ENCODE assay signal across 8 cellular contexts in the genomic region with DNA sequence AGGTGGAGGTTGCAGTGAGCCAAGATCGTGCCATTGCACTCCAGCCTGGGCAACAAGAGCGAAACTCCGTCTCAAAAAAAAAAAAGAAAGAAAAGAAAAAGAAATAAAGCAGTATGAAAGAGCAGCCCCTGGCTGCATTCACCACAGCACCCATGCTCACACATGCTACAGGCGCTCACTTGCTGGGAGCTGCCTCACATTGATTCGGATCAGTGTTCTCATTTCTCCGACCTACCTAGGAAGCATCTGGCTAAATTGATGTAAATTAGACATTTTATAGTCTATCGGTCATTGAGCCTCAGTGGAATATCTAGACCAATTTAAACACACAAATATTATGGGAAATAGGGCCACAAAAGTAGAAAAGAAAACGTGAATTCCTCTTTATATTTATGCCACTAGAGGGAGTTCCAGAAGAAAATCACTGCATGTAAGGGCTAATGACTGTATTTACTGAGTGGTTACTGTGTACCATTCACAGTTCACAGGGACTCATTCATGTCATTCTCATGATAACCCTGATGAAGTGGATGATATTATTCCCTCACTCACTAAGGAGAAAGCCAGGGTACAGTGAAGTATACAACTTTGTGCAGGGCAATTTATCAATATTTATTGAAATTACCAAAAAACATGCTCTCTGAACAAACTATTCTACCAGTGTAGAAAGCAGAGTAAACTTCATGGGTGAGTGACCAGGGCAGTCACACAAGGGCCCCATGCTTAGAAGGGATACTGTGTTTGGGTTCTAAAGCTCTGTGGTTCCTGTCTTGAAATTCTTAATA. TPM values are rescaled to one million over a fixed set of nuclear protein-coding genes. Genes with fewer than 3 reads are reported as not detected.
DNase-seq lines count a peak whose midpoint lies in the region; ATAC-seq, FAIRE-seq and TF ChIP-seq lines count a peak whose summit lies in the region.

No MANE protein-coding gene starts in this region.

- no peak overlapping the region for H2BK120ac ChIP-seq in H1 (replicated peaks; ENCODE audit: low read depth, low read length)

- H3K9me3 ChIP-seq in AG04450 (ENCODE audit: control insufficient read depth, insufficient read depth, low read length) (no peaks in the 10 kb centered on the region), OCI-LY3 (ENCODE audit: insufficient read depth, low read length) (no peaks in the 10 kb centered on the region), H1 (ENCODE audit: insufficient read depth in 2 of 2, low read depth in 1 of 2, low read length in 1 of 2) (no peaks in the 10 kb centered on the region), psoas muscle (no peaks in the 10 kb centered on the region)

- no peak overlapping the region for H2BK12ac ChIP-seq in H1 (ENCODE audit: low read depth, low read length)

- H3K56ac ChIP-seq in H1 (replicated peaks; ENCODE audit: insufficient read length, low read depth, low read length): no peak overlapping the region

- DNase-seq in AG04450 (ENCODE audit: low read depth, low spot score) (no peak), GM12891 (ENCODE audit: insufficient read length, low spot score) (no peak), H1 (ENCODE audit: low read depth in 1 of 2, low spot score in 2 of 2) (no peak), psoas muscle (no peak), NCI-H1436 (lab: John Stamatoyannopoulos, UW) (no peak), GM19240 (ENCODE audit: insufficient read length, low spot score) (no peak)
- DNase-seq in activated CD4-positive, alpha-beta T cell treated with anti-CD3 and anti-CD28 coated beads, Interleukin-2, amount 50 U/mL, for 48 hours: no peak

- H3K23ac ChIP-seq in H1 (ENCODE audit: insufficient read length): no peak overlapping the region

- H3K79me1 ChIP-seq in H1 (ENCODE audit: low read depth, low read length): no peaks in the 10 kb centered on the region

- H3K18ac ChIP-seq in H1 (ENCODE audit: extremely low read depth, low read length): no peak overlapping the region

- CTCF ChIA-PET in AG04450 (lab: Charles Lee) (interaction anchor here (0.5 to 9.0 kb wide), 18 partner anchors 11 to 383 kb away, joined by 3 to 281 read pairs (median 6); a partner anchor contains a TSS), H1 (lab: Charles Lee; ENCODE audit: partially characterized antibody) (interaction anchor here (0.7 to 33.1 kb wide), 15 partner anchors 4 to 165 kb away, joined by 3 to 658 read pairs (median 8); a partner anchor contains a TSS)

- TF ChIP-seq EP300 in H1 (IDR thresholded peaks at IDR 0.05; ENCODE audit: borderline replicate concordance in 1 of 2, low read depth in 2 of 2, low read length in 2 of 2): no peak

- H3K4me3 ChIP-seq in AG04450 (ENCODE audit: low read depth, low read length): no peak overlapping the region
- no peak overlapping the region for H3K4me3 ChIP-seq in OCI-LY3 (ENCODE audit: low read length)
- H3K4me3 ChIP-seq in H1 (ENCODE audit: extremely low read depth in 1 of 4, insufficient read depth in 2 of 4, low read depth in 3 of 4, low read length in 4 of 4): no peak overlapping the region
- no peak overlapping the region for H3K4me3 ChIP-seq in psoas muscle

- H2BK15ac ChIP-seq in H1 (ENCODE audit: low read length): no peak overlapping the region

- ATAC-seq in psoas muscle: no peak

- H3K23me2 ChIP-seq in H1 (ENCODE audit: low read depth, low read length): no peaks in the 10 kb centered on the region

- H4K20me1 ChIP-seq in OCI-LY3 (ENCODE audit: insufficient read depth, low read length): no peaks in the 10 kb centered on the region
- H4K20me1 ChIP-seq in H1 (replicated peaks in 1 of 2; ENCODE audit: control insufficient read depth in 1 of 2, insufficient read depth in 2 of 2, low read length in 2 of 2): no peaks in the 10 kb centered on the region

- no peak overlapping the region for H3K4me2 ChIP-seq in OCI-LY3 (ENCODE audit: low read length)
- no peak overlapping the region for H3K4me2 ChIP-seq in H1 (ENCODE audit: insufficient read depth in 1 of 2, low read depth in 2 of 2, low read length in 2 of 2)

- H4K8ac ChIP-seq in H1 (ENCODE audit: extremely low read depth, insufficient read depth, low read length): no peak overlapping the region

- TF ChIP-seq CTCF in AG04450 (IDR thresholded peaks at IDR 0.05; ENCODE audit: low read depth, low read length) (peak; percentile 76), OCI-LY3 (IDR thresholded peaks at IDR 0.05; ENCODE audit: low read depth, low read length) (peak; percentile 54), H1 (IDR thresholded peaks at IDR 0.05; ENCODE audit: control extremely low read depth in 1 of 3, insufficient read depth in 1 of 3, low read depth in 1 of 3, low read length in 3 of 3) (peak in 2 of 3 experiments; percentile 39 to 57; a peak in 2 of 4 replicates), psoas muscle (IDR thresholded peaks at IDR 0.05) (peak; percentile 53)

- no peak overlapping the region for H3K4ac ChIP-seq in H1 (replicated peaks; ENCODE audit: insufficient read length, low read depth, low read length)

- peak; percentile 3 to 28; a peak in 2 of 4 replicates for TF ChIP-seq RAD21 in H1 (IDR thresholded peaks at IDR 0.05 in 1 of 2, conservative IDR thresholded peaks at IDR 0.05 in 1 of 2; ENCODE audit: low read depth in 2 of 2, low read length in 2 of 2)

- H3K36me3 ChIP-seq in OCI-LY3 (replicated peaks; ENCODE audit: low read depth, low read length) (no peaks in the 10 kb centered on the region), H1 (ENCODE audit: control insufficient read depth in 2 of 4, insufficient read depth in 4 of 4, low read length in 3 of 4) (no peaks in the 10 kb centered on the region), psoas muscle (ENCODE audit: insufficient read depth in 1 of 2, low read depth in 1 of 2) (no peaks in the 10 kb centered on the region)

- no peak overlapping the region for H3K14ac ChIP-seq in H1 (ENCODE audit: insufficient read length)

- no peaks in the 10 kb centered on the region for H3K79me2 ChIP-seq in OCI-LY3 (ENCODE audit: low read length)
- H3K79me2 ChIP-seq in H1 (ENCODE audit: control insufficient read depth in 1 of 2, insufficient read depth in 2 of 2, low read length in 2 of 2): no peaks in the 10 kb centered on the region

- POLR2A ChIA-PET in AG04450 (lab: Yijun Ruan, JAX) (no interaction called here), H1 (lab: Charles Lee; ENCODE audit: partially characterized antibody) (interaction anchor here (0.9 to 7.7 kb wide), 3 partner anchors 12 to 27 kb away, joined by 3 to 78 read pairs (median 14); a partner anchor contains a TSS)

- 60% methylated on average over 6 of the region's 8 CpGs; no CpG with 5 or more reads in 1 of the 2 experiments for WGBS in H1 (ENCODE audit: extremely low coverage in 1 of 2, insufficient coverage in 1 of 2, insufficient read length in 1 of 2, insufficient replicate concordance in 2 of 2, low coverage in 1 of 2, low lambda C conversion rate in 2 of 2, missing lambda C conversion rate in 1 of 2), 2 experiments
- 74 to 76% (median 76%) methylated on average over 8 of the region's 8 CpGs for WGBS in psoas muscle, 3 donors

- peaks cover 9% of the 10 kb centered on the region for H3K4me1 ChIP-seq in OCI-LY3 (ENCODE audit: low read length)
- peaks cover 3 to 21% (median 11%) of the 10 kb centered on the region in 4 experiments; a peak in 6 of 7 replicates for H3K4me1 ChIP-seq in H1 (replicated peaks in 1 of 4; ENCODE audit: control insufficient read depth in 3 of 4, insufficient read depth in 4 of 4, low read length in 3 of 4)
- H3K4me1 ChIP-seq in psoas muscle: peaks cover 3% of the 10 kb centered on the region

- peak; percentile 35 for FAIRE-seq in GM12891 (lab: Jason Lieb, UNC)
- FAIRE-seq in H1 (lab: Jason Lieb, UNC): no peak

- no peak overlapping the region for H4K5ac ChIP-seq in H1 (ENCODE audit: insufficient read length, low read depth, low read length)

- H2BK20ac ChIP-seq in H1 (ENCODE audit: low read length): no peak overlapping the region

- no peak overlapping the region for H4K91ac ChIP-seq in H1 (replicated peaks; ENCODE audit: insufficient read length, low read length)

- H2BK5ac ChIP-seq in H1 (ENCODE audit: low read depth, low read length): no peak overlapping the region; the same call in 1 of the 2 replicates

- no peak overlapping the region for H2AK5ac ChIP-seq in H1 (ENCODE audit: low read depth, low read length)

- no peak for TF ChIP-seq POLR2A in GM12891 (IDR thresholded peaks at IDR 0.05; ENCODE audit: low read depth, low read length)
- TF ChIP-seq POLR2A in H1 (IDR thresholded peaks at IDR 0.05; ENCODE audit: control extremely low read depth in 1 of 2, low read depth in 2 of 2, low read length in 2 of 2): no peak

- no peak overlapping the region for H3K9ac ChIP-seq in OCI-LY3 (ENCODE audit: low read length)
- no peak overlapping the region for H3K9ac ChIP-seq in H1 (replicated peaks in 1 of 4; ENCODE audit: extremely low read depth in 1 of 4, low read depth in 3 of 4, low read length in 3 of 4)

- H2AFZ ChIP-seq in OCI-LY3 (ENCODE audit: low read depth, low read length): no peak overlapping the region
- H2AFZ ChIP-seq in H1 (ENCODE audit: low read length): no peak overlapping the region

- H3K27me3 ChIP-seq in AG04450 (ENCODE audit: control insufficient read depth, insufficient read depth, low read length) (peaks cover 4% of the 10 kb centered on the region), OCI-LY3 (ENCODE audit: low read depth, low read length) (no peaks in the 10 kb centered on the region), H1 (replicated peaks in 1 of 4; ENCODE audit: control insufficient read depth in 3 of 4, extremely low read depth in 1 of 4, insufficient read depth in 3 of 4, low read length in 3 of 4) (no peaks in the 10 kb centered on the region), psoas muscle (ENCODE audit: insufficient read depth in 3 of 3, low read length in 2 of 3) (no peaks in the 10 kb centered on the region)

- intact Hi-C loops in psoas muscle (cut with DNase I): loop anchor here in 1 of 2 donors (5.0 kb wide), 1 partner anchor 101 kb away; no protein-coding TSS in a partner anchor

- H3K27ac ChIP-seq in AG04450 (ENCODE audit: low read depth, low read length) (no peak overlapping the region), OCI-LY3 (ENCODE audit: low read length) (no peak overlapping the region), H1 (ENCODE audit: low read depth, low read length) (no peak overlapping the region), psoas muscle (no peak overlapping the region)

RNA-seq across cellular contexts. Expression of a gene that starts 5.3 kb away (rescaled TPM):
- polyA plus RNA-seq in AG04450 (2011; rRNA removed) (not detected in 2 replicates), H1 (2011; rRNA removed) (0.17 and 0.19 TPM in 2 replicates), psoas muscle (under 1 TPM in 1 of 3 donors, not detected in 2; 0.08 TPM)
- polyA minus RNA-seq in AG04450 (2011; rRNA and poly(A)+ RNA removed): not detected in 2 replicates
- 0.41 TPM for polyA plus RNA-seq in GM12891 (2012; ENCODE audit: low read depth, missing spikeins)
- 0.31 and 0.86 TPM in 2 replicates for total RNA-seq in H1 (2021; fragmentation: NEBNext Ultra II Directional; extraction: Animal tissue kit (Norgen Biotek cat#: 25700))
- polyA plus RNA-seq in H1 (2011; cell fraction: cytosol; rRNA removed): 0.43 TPM
- polyA plus RNA-seq in H1 (2011; cell fraction: nucleus; rRNA removed): 0.36 TPM
- polyA plus RNA-seq in H1 (2012, experiment 1 of 2): 0.19 to 0.36 TPM (median 0.33 TPM) in 4 replicates
- polyA plus RNA-seq in H1 (2012, experiment 2 of 2): 0.28 TPM
- 0.26 TPM for polyA plus RNA-seq in H1 (2013, experiment 1 of 2)
- 0.35 TPM for polyA plus RNA-seq in H1 (2013, experiment 2 of 2)
- polyA minus RNA-seq in H1 (2011; rRNA and poly(A)+ RNA removed): 0.07 and 0.47 TPM in 2 replicates
- not detected for polyA minus RNA-seq in H1 (2011; cell fraction: cytosol; rRNA and poly(A)+ RNA removed)
- 1.6 TPM for polyA minus RNA-seq in H1 (2011; cell fraction: nucleus; rRNA and poly(A)+ RNA removed)
- total RNA-seq in psoas muscle: not detected

RNA-seq across cellular contexts. Expression of a gene that starts 18.6 kb away (rescaled TPM):
- polyA plus RNA-seq in AG04450 (2011; rRNA removed): 14.6 and 16.5 TPM in 2 replicates
- polyA minus RNA-seq in AG04450 (2011; rRNA and poly(A)+ RNA removed): 21.2 and 24.3 TPM in 2 replicates
- polyA plus RNA-seq in GM12891 (2012; ENCODE audit: low read depth, missing spikeins): 3.2 TPM
- total RNA-seq in H1 (2021; fragmentation: NEBNext Ultra II Directional; extraction: Animal tissue kit (Norgen Biotek cat#: 25700)): 67.8 and 75.9 TPM in 2 replicates
- 78.3 and 86.7 TPM in 2 replicates for polyA plus RNA-seq in H1 (2011; rRNA removed)
- polyA plus RNA-seq in H1 (2011; cell fraction: cytosol; rRNA removed): 59.9 TPM
- polyA plus RNA-seq in H1 (2011; cell fraction: nucleus; rRNA removed): 315 TPM
- polyA plus RNA-seq in H1 (2012, experiment 1 of 2): 55.4 to 76.8 TPM (median 71.2 TPM) in 4 replicates
- 19.6 TPM for polyA plus RNA-seq in H1 (2012, experiment 2 of 2)
- 58.3 TPM for polyA plus RNA-seq in H1 (2013, experiment 1 of 2)
- 52.1 TPM for polyA plus RNA-seq in H1 (2013, experiment 2 of 2)
- 73.3 and 88.3 TPM in 2 replicates for polyA minus RNA-seq in H1 (2011; rRNA and poly(A)+ RNA removed)
- polyA minus RNA-seq in H1 (2011; cell fraction: cytosol; rRNA and poly(A)+ RNA removed): 25.2 TPM
- polyA minus RNA-seq in H1 (2011; cell fraction: nucleus; rRNA and poly(A)+ RNA removed): 118 TPM
- 10 to 100 TPM in 1 of 4 donors, 1 to 10 TPM in 3; 4.1 to 10.2 (median 5.3) TPM for total RNA-seq in psoas muscle
- polyA plus RNA-seq in psoas muscle: 1 to 10 TPM; 2.5 to 4.6 (median 3.8) TPM

RNA-seq across cellular contexts. Expression of a gene that starts 29.3 kb away (rescaled TPM):
- polyA plus RNA-seq in AG04450 (2011; rRNA removed) (not detected in 2 replicates), H1 (2011; rRNA removed) (0.85 and 1.0 TPM in 2 replicates), psoas muscle (under 1 TPM in 1 of 3 donors, not detected in 2; 0.08 TPM)
- polyA minus RNA-seq in AG04450 (2011; rRNA and poly(A)+ RNA removed): not detected in 2 replicates
- polyA plus RNA-seq in GM12891 (2012; ENCODE audit: low read depth, missing spikeins): 10.8 TPM
- total RNA-seq in H1 (2021; fragmentation: NEBNext Ultra II Directional; extraction: Animal tissue kit (Norgen Biotek cat#: 25700)): 1.2 TPM in 2 replicates
- polyA plus RNA-seq in H1 (2011; cell fraction: cytosol; rRNA removed): 1.4 TPM
- polyA plus RNA-seq in H1 (2011; cell fraction: nucleus; rRNA removed): 1.7 TPM
- polyA plus RNA-seq in H1 (2012, experiment 1 of 2): 0.64 to 1.1 TPM (median 0.75 TPM) in 4 replicates
- 0.43 TPM for polyA plus RNA-seq in H1 (2012, experiment 2 of 2)
- 0.63 TPM for polyA plus RNA-seq in H1 (2013, experiment 1 of 2)
- 0.68 TPM for polyA plus RNA-seq in H1 (2013, experiment 2 of 2)
- polyA minus RNA-seq in H1 (2011; rRNA and poly(A)+ RNA removed): 0.63 and 0.98 TPM in 2 replicates
- polyA minus RNA-seq in H1 (2011; cell fraction: cytosol; rRNA and poly(A)+ RNA removed): 0.73 TPM
- polyA minus RNA-seq in H1 (2011; cell fraction: nucleus; rRNA and poly(A)+ RNA removed): 0.50 TPM
- not detected for total RNA-seq in psoas muscle
